Comparison of ENCODE assay signal across 1 cellular context in the genomic region with DNA sequence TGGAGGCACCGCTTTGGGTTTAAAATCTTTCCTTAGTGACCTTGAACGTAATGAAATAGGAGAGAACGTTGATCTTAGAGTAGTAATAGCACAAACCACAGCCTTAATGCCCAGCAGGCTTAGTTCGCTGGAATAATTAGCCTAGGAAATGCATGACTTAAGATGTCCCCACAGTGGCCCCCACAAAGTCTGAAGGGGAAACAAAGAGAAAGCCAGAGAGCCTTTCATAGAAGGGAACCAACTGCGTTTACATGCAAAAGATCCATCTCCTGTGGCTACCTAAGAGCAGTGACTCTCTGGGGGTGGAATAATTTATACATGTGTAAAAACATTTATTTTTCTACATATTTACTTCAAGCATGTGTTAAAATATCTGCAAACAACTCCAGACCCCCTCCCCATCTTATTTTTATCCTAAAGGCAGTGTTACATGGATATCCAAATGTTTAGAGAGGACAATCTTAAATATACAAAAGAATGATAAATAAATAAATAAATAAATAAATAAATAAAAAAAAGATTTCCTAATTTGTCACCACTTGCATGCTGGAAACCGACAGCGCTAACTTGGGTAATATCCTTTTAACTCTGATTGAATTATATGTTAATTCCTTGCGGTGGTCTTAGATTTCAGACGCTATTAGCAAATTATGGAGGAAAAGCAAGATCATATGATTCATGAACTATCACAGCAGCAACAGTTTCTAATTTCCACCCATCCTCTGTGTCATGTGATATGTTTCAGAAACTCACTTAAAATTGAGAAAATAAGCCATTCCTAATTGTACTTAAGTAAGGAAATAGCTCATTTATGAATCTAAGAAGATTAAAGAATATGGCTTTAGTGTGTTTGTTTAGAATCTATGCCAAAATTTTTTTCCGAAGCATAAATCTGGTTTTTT.
TF ChIP-seq lines count a peak whose summit lies in the region.

No MANE protein-coding gene starts in this region.

TF ChIP-seq in H1, 55 proteins besides CTCF, POLR2A, EP300 and RAD21:
- TF ChIP-seq SP1 (IDR thresholded peaks at IDR 0.05; ENCODE audit: low read depth, low read length) (0 out of 2 replicates have a peak, but pooled peaks have one; percentile 44), EZH2 (IDR thresholded peaks at IDR 0.05; ENCODE audit: low read depth, low read length, severe bottlenecking) (no peak), SAP30 (IDR thresholded peaks at IDR 0.05; ENCODE audit: insufficient read depth, insufficient replicate concordance, low read length) (no peak), RXRA (IDR thresholded peaks at IDR 0.05; ENCODE audit: insufficient read depth, low read depth, low read length) (no peak), HDAC2 (IDR thresholded peaks at IDR 0.05; ENCODE audit: borderline replicate concordance in 1 of 2, low read depth in 2 of 2, low read length in 2 of 2) (0 out of 4 replicates have a peak, but pooled peaks have one; percentile 46 to 89), ASH2L (IDR thresholded peaks at IDR 0.05; ENCODE audit: low read length) (no peak), NRF1 (IDR thresholded peaks at IDR 0.05; ENCODE audit: low read depth, low read length) (no peak), JUN (IDR thresholded peaks at IDR 0.05; ENCODE audit: low read depth, low read length) (no peak)
